In genomic region chr2:233867993-233868532, GRCh38 we compare ENCODE assay signal across 8 cellular contexts.
A peak's percentile ranks its signal among the peaks of the same experiment; 100 is the strongest.
DNase-seq lines count a peak whose midpoint lies in the region; ATAC-seq and TF ChIP-seq lines count a peak whose summit lies in the region.

TSS of gene MSL3B (minus strand) at chr2:233868386.

- peak within 1 kb of the TSS; percentile 39 for H3K4me2 ChIP-seq in H9 (ENCODE audit: insufficient read depth, insufficient read length, low read length)
- peak within 1 kb of the TSS; percentile 54 for H3K4me2 ChIP-seq in neuronal stem cell (ENCODE audit: insufficient read depth, low read length, poor library complexity, severe bottlenecking)

- peak within 1 kb of the TSS; percentile 60 for H3K18ac ChIP-seq in H9 (ENCODE audit: insufficient read length, low read depth, low read length)
- H3K18ac ChIP-seq in neuronal stem cell (ENCODE audit: low read length) = peak within 1 kb of the TSS; percentile 95

- H3K14ac ChIP-seq in H9 (ENCODE audit: insufficient read depth, low read length) (peak within 1 kb of the TSS; percentile 77), neuronal stem cell (ENCODE audit: low read length) (no peak within 1 kb of the TSS)

- H2BK15ac ChIP-seq in H9 (ENCODE audit: low read depth, low read length) (no peak within 1 kb of the TSS), neuronal stem cell (ENCODE audit: low read length) (no peak within 1 kb of the TSS)

- H4K20me1 ChIP-seq in H9 (ENCODE audit: control insufficient read depth, insufficient read depth, insufficient read length) = no peaks in the 10 kb centered on the region

- H2AK5ac ChIP-seq in H9 (ENCODE audit: insufficient read length, low read length) (no peak within 1 kb of the TSS), neuronal stem cell (ENCODE audit: low read depth, low read length) (no peak within 1 kb of the TSS)

- H2BK20ac ChIP-seq in H9 (ENCODE audit: low read depth, low read length, poor library complexity, severe bottlenecking) = no peak within 1 kb of the TSS

- TF ChIP-seq CTCF in H9 (conservative IDR thresholded peaks at IDR 0.05) (no peak), esophagus squamous epithelium (IDR thresholded peaks at IDR 0.05) (no peak), transverse colon (IDR thresholded peaks at IDR 0.05) (no peak)

- H3K4me1 ChIP-seq in H9 (ENCODE audit: insufficient read depth, low read length) (no peaks in the 10 kb centered on the region), esophagus squamous epithelium (peaks cover 0 to 9% (median 0%) of the 10 kb centered on the region in 3 donors), neuronal stem cell (ENCODE audit: control insufficient read depth in 2 of 2, insufficient read depth in 1 of 2, low read depth in 1 of 2, low read length in 2 of 2) (peaks cover 0 to 1% of the 10 kb centered on the region in 2 donors), transverse colon (no peaks in the 10 kb centered on the region)

- peaks cover 0 to 6% (median 0%) of the 10 kb centered on the region in 3 donors for H3K36me3 ChIP-seq in esophagus squamous epithelium
- H3K36me3 ChIP-seq in neuronal stem cell (replicated peaks in 1 of 2; ENCODE audit: control insufficient read depth in 2 of 2, insufficient read depth in 2 of 2, low read length in 2 of 2) = peaks cover 0 to 10% of the 10 kb centered on the region in 2 donors
- H3K36me3 ChIP-seq in transverse colon = no peaks in the 10 kb centered on the region

- H4K91ac ChIP-seq in H9 (ENCODE audit: insufficient read length, low read depth, low read length) (no peak within 1 kb of the TSS), neuronal stem cell (ENCODE audit: low read depth, low read length, poor library complexity) (no peak within 1 kb of the TSS)

- H3K79me1 ChIP-seq in H9 (ENCODE audit: insufficient read depth, low read depth, low read length, poor library complexity, severe bottlenecking) = no peaks in the 10 kb centered on the region
- H3K79me1 ChIP-seq in neuronal stem cell (ENCODE audit: low read depth, low read length) = peaks cover 1% of the 10 kb centered on the region

- peak within 1 kb of the TSS; percentile 41 to 69 (median 50) for H3K4me3 ChIP-seq in esophagus squamous epithelium
- peak within 1 kb of the TSS in 1 of 2 donors; percentile 83 for H3K4me3 ChIP-seq in neuronal stem cell (ENCODE audit: low read length in 2 of 2)
- H3K4me3 ChIP-seq in transverse colon = peak within 1 kb of the TSS; percentile 29 to 55 (median 42)

- H2BK120ac ChIP-seq in H9 (ENCODE audit: low read depth, low read length, poor library complexity, severe bottlenecking) = no peak within 1 kb of the TSS
- H2BK120ac ChIP-seq in neuronal stem cell (ENCODE audit: low read depth, low read length) = no peak within 1 kb of the TSS

- H2BK5ac ChIP-seq in H9 (ENCODE audit: insufficient read length, low read length) = no peak within 1 kb of the TSS
- no peak within 1 kb of the TSS for H2BK5ac ChIP-seq in neuronal stem cell (ENCODE audit: low read length)

- peak within 1 kb of the TSS; percentile 80 to 90 for H3K4me3 Mint-ChIP-seq in H9

- DNase-seq in DMS53 treated with DMSO at 0.1 percent for 48 hours (lab: John Stamatoyannopoulos, UW; ENCODE audit: unreplicated experiment) (peak; percentile 58), H9 (peak; percentile 61), NCI-H2227 (lab: John Stamatoyannopoulos, UW; ENCODE audit: unreplicated experiment) (peak; percentile 90), activated T-cell treated with anti-CD3 and anti-CD28 coated beads for 24 hours (ENCODE audit: low read depth) (peak; percentile 48), esophagus squamous epithelium (lab: John Stamatoyannopoulos, UW) (no peak), neuronal stem cell (ENCODE audit: low spot score) (peak; percentile 26), transverse colon (peak; percentile 47)

- H3K27me3 Mint-ChIP-seq in H9 (ENCODE audit: low read depth) = peaks cover 33% of the 10 kb centered on the region

- TF ChIP-seq POLR2A in esophagus squamous epithelium (IDR thresholded peaks at IDR 0.05) (no peak), transverse colon (IDR thresholded peaks at IDR 0.05) (no peak)

- H3K27ac Mint-ChIP-seq in H9 = peak within 1 kb of the TSS; percentile 66 to 91 (median 78); a peak in 4 of 7 replicates

- peak within 1 kb of the TSS; percentile 40 for H3K9ac ChIP-seq in H9 (ENCODE audit: extremely low read depth, insufficient read length, low read length)
- peak within 1 kb of the TSS; percentile 75 for H3K9ac ChIP-seq in neuronal stem cell (ENCODE audit: low read depth, low read length, poor library complexity)

- H3K27ac ChIP-seq in H9 (ENCODE audit: insufficient read length, low read depth, low read length) (no peak within 1 kb of the TSS), esophagus squamous epithelium (peak within 1 kb of the TSS in 3 of 4 donors; percentile 11 to 50 (median 26)), neuronal stem cell (replicated peaks; ENCODE audit: low read length) (no peak within 1 kb of the TSS), transverse colon (peak within 1 kb of the TSS in 3 of 4 donors; percentile 25 to 53 (median 28))

- H4K8ac ChIP-seq in H9 (replicated peaks; ENCODE audit: insufficient read length, low read depth, low read length) (no peak within 1 kb of the TSS), neuronal stem cell (ENCODE audit: low read depth, low read length) (no peak within 1 kb of the TSS)

- no peak for ATAC-seq in HG03108 (IDR thresholded peaks at IDR 0.05; ENCODE audit: unreplicated experiment)

- no peak within 1 kb of the TSS for H3K56ac ChIP-seq in H9 (ENCODE audit: insufficient read length, low read depth, low read length)

- H2BK12ac ChIP-seq in H9 (ENCODE audit: insufficient read length, low read depth, low read length) = no peak within 1 kb of the TSS
- H2BK12ac ChIP-seq in neuronal stem cell (ENCODE audit: low read length) = no peak within 1 kb of the TSS

- peaks cover 8 to 11% of the 10 kb centered on the region in 2 experiments; a peak in 3 of 4 replicates for H3K4me1 Mint-ChIP-seq in H9

- no peak within 1 kb of the TSS for H3T11ph ChIP-seq in H9 (ENCODE audit: low read length)

- H2AFZ ChIP-seq in H9 (ENCODE audit: low read length) = peak within 1 kb of the TSS; percentile 76
- H2AFZ ChIP-seq in neuronal stem cell (ENCODE audit: low read length) = no peak within 1 kb of the TSS

- no peaks in the 10 kb centered on the region for H3K9me3 ChIP-seq in H9 (ENCODE audit: control insufficient read depth, low read depth, low read length)
- peaks cover 0 to 5% (median 0%) of the 10 kb centered on the region in 3 donors for H3K9me3 ChIP-seq in esophagus squamous epithelium
- H3K9me3 ChIP-seq in neuronal stem cell (replicated peaks in 1 of 2; ENCODE audit: control insufficient read depth in 2 of 2, insufficient read depth in 1 of 2, low read depth in 1 of 2, low read length in 2 of 2) = peaks cover 0 to 6% of the 10 kb centered on the region in 2 donors
- peaks cover 0 to 4% of the 10 kb centered on the region in 2 donors for H3K9me3 ChIP-seq in transverse colon

- in situ Hi-C loops in transverse colon (cut with MboI; ENCODE audit: low pct_ligation_motif_present in 1 of 4, low pct_unique_long_range_greater_than_20kb in 1 of 4, low sequenced_read_pairs in 3 of 4) = no loop called here

- WGBS in H9 (ENCODE audit: extremely low coverage, insufficient read length, low lambda C conversion rate) = no CpG with 5 or more reads among the region's 50 CpGs
- WGBS in esophagus squamous epithelium, 2 donors = 17 to 30% methylated on average over 19 to 37 of the region's 50 CpGs
- no CpG with 5 or more reads among the region's 50 CpGs for WGBS in neuronal stem cell (ENCODE audit: extremely low coverage in 2 of 2, insufficient read length in 2 of 2, insufficient replicate concordance in 1 of 2), 2 donors
- 0 to 15% methylated on average over 1 to 50 of the region's 50 CpGs for WGBS in transverse colon (ENCODE audit: low coverage in 1 of 2), 2 donors

- H3K9me3 Mint-ChIP-seq in H9 = peaks cover 11 to 13% of the 10 kb centered on the region in 2 experiments

- no peak within 1 kb of the TSS for H3K4ac ChIP-seq in H9 (ENCODE audit: low read depth, low read length)
- no peak within 1 kb of the TSS for H3K4ac ChIP-seq in neuronal stem cell (ENCODE audit: low read length)

- intact Hi-C loops in esophagus squamous epithelium (cut with DNase I) (no loop called here), transverse colon (cut with DNase I; ENCODE audit: low total_unique reads) (no loop called here)

- H3K27me3 ChIP-seq in H9 (ENCODE audit: insufficient read depth, low read length) = no peaks in the 10 kb centered on the region
- H3K27me3 ChIP-seq in esophagus squamous epithelium = peaks cover 0 to 42% (median 0%) of the 10 kb centered on the region in 4 donors
- H3K27me3 ChIP-seq in neuronal stem cell (ENCODE audit: control insufficient read depth in 3 of 3, insufficient read depth in 3 of 3, low read depth in 1 of 3, low read length in 3 of 3) = peaks cover 0 to 9% (median 0%) of the 10 kb centered on the region in 3 experiments
- H3K27me3 ChIP-seq in transverse colon = peaks cover 36% of the 10 kb centered on the region

- no peaks in the 10 kb centered on the region for H3K79me2 ChIP-seq in H9 (ENCODE audit: insufficient read depth, low read length)

- H4K5ac ChIP-seq in H9 (ENCODE audit: insufficient read length, low read depth, low read length) = peak within 1 kb of the TSS; percentile 2

- no peak for TF ChIP-seq EP300 in transverse colon (IDR thresholded peaks at IDR 0.05; ENCODE audit: low read depth)

- H3K36me3 Mint-ChIP-seq in H9 (ENCODE audit: insufficient read depth in 1 of 3, low read depth in 3 of 3) = peaks cover 17 to 25% (median 21%) of the 10 kb centered on the region in 3 experiments; a peak in 6 of 7 replicates

- no peaks in the 10 kb centered on the region for H3K23me2 ChIP-seq in H9 (ENCODE audit: insufficient read length, low read depth, low read length, poor library complexity, severe bottlenecking)

- H3K23ac ChIP-seq in H9 (ENCODE audit: insufficient read length, low read depth, low read length) (no peak within 1 kb of the TSS), neuronal stem cell (ENCODE audit: low read depth, low read length, poor library complexity) (no peak within 1 kb of the TSS)

Comparison
In these comparisons a context has a peak if more than half of its experiments do, and no peak if none do; other contexts are left out.
1. H3K27ac ChIP-seq: peak in esophagus squamous epithelium (3 of 4) and transverse colon (3 of 4); none in H9 (single experiment) and neuronal stem cell (single experiment).